Comparison of ENCODE assay signal across 17 cellular contexts in genomic region chr11:123219066-123219697, GRCh38. TPM values are rescaled to one million over a fixed set of nuclear protein-coding genes. Genes with fewer than 3 reads are reported as not detected.
DNase-seq lines count a peak whose midpoint lies in the region; ATAC-seq, FAIRE-seq and TF ChIP-seq lines count a peak whose summit lies in the region.
"Had no signal": no experiment of that assay in that cellular context is flagged by ENCODE, and none has a peak within 500 bp of the region (broad histone marks: within the 10 kb centered on the region; RNA-seq: fewer than 3 reads in every experiment).

No MANE protein-coding gene starts in this region.

- peaks cover 0 to 4% of the 10 kb centered on the region in 2 donors for H3K27me3 ChIP-seq in left lung
- no peaks in the 10 kb centered on the region for H3K27me3 ChIP-seq in transverse colon
- H3K27me3 ChIP-seq: pancreas had no signal

- intact Hi-C loops in left lung (cut with DNase I) (no loop called here), transverse colon (cut with DNase I; ENCODE audit: low total_unique reads) (no loop called here)

- H3K4me1 ChIP-seq in left lung, result peaks cover 0 to 5% of the 10 kb centered on the region in 2 donors
- H3K4me1 ChIP-seq in transverse colon, result peaks cover 6 to 24% (median 12%) of the 10 kb centered on the region in 4 donors
- H3K4me1 ChIP-seq: pancreas had no signal

- peak; percentile 18 for ATAC-seq in left lung
- ATAC-seq: pancreas had no signal

- TF ChIP-seq POLR2A in H54 (IDR thresholded peaks at IDR 0.05; ENCODE audit: low read depth, low read length), result no peak
- no peak for TF ChIP-seq POLR2A in transverse colon (IDR thresholded peaks at IDR 0.05)

- peaks cover 2% of the 10 kb centered on the region for H3K36me3 Mint-ChIP-seq in mesothelial cell of epicardium

- TF ChIP-seq CTCF in WI38 (IDR thresholded peaks at IDR 0.05; ENCODE audit: low read depth, low read length) (no peak), left lung (IDR thresholded peaks at IDR 0.05) (no peak), transverse colon (IDR thresholded peaks at IDR 0.05) (no peak), mesothelial cell of epicardium (IDR thresholded peaks at IDR 0.05; ENCODE audit: unreplicated experiment) (no peak)

- in situ Hi-C loops in transverse colon (cut with MboI; ENCODE audit: low pct_ligation_motif_present in 1 of 4, low pct_unique_long_range_greater_than_20kb in 1 of 4, low sequenced_read_pairs in 3 of 4), result no loop called here

- H3K27ac ChIP-seq in left lung, result no peak overlapping the region
- H3K27ac ChIP-seq in transverse colon, result peak overlapping the region; percentile 41 to 66 (median 52)
- H3K27ac ChIP-seq: dorsolateral prefrontal cortex, pancreas had no signal

- peaks cover 22% of the 10 kb centered on the region for H3K9me3 Mint-ChIP-seq in mesothelial cell of epicardium
- H3K9me3 Mint-ChIP-seq: activated CD4-positive, alpha-beta memory T cell treated with anti-CD3 and anti-CD28 coated beads, Interleukin-2, amount 10 ng/mL, durations not matched to agents 7 days and 5 days had no signal

- 63 to 74% methylated on average over 4 to 9 of the region's 9 CpGs for WGBS in transverse colon (ENCODE audit: low coverage in 1 of 2), 2 donors

- H3K36me3 ChIP-seq in left lung, result no peaks in the 10 kb centered on the region
- no peaks in the 10 kb centered on the region for H3K36me3 ChIP-seq in transverse colon
- H3K36me3 ChIP-seq: pancreas, tibial nerve had no signal

- H3K9me3 ChIP-seq in left lung, result peaks cover 0 to 5% of the 10 kb centered on the region in 2 donors
- H3K9me3 ChIP-seq in transverse colon, result no peaks in the 10 kb centered on the region
- H3K9me3 ChIP-seq: pancreas had no signal

- no peak overlapping the region for H3K4me3 Mint-ChIP-seq in mesothelial cell of epicardium
- H3K4me3 Mint-ChIP-seq: activated CD4-positive, alpha-beta memory T cell treated with anti-CD3 and anti-CD28 coated beads, Interleukin-2, amount 10 ng/mL, durations not matched to agents 7 days and 5 days; CD4-positive, alpha-beta T cell had no signal

- no peak for TF ChIP-seq EP300 in transverse colon (IDR thresholded peaks at IDR 0.05; ENCODE audit: low read depth)

- H3K4me3 ChIP-seq in WI38 (ENCODE audit: low read depth, low read length) (peak overlapping the region; percentile 42), left lung (no peak overlapping the region), transverse colon (no peak overlapping the region)
- H3K4me3 ChIP-seq: dorsolateral prefrontal cortex, pancreas, tibial nerve had no signal

- peaks cover 7% of the 10 kb centered on the region for H3K4me1 Mint-ChIP-seq in mesothelial cell of epicardium
- H3K4me1 Mint-ChIP-seq: activated CD4-positive, alpha-beta memory T cell treated with anti-CD3 and anti-CD28 coated beads, Interleukin-2, amount 10 ng/mL, durations not matched to agents 7 days and 5 days had no signal

- no peak overlapping the region for H3K27ac Mint-ChIP-seq in mesothelial cell of epicardium
- H3K27ac Mint-ChIP-seq: activated CD4-positive, alpha-beta memory T cell treated with anti-CD3 and anti-CD28 coated beads, Interleukin-2, amount 10 ng/mL, durations not matched to agents 7 days and 5 days; activated T-helper 2 cell treated with anti-CD3 and anti-CD28 coated beads, Interferon-gamma antibody, Interleukin-2, Interleukin-4, amounts not matched to agents 10 μg/mL and 5 μg/mL and 100 μg/mL, durations not matched to agents 14 hours and 24 hours and 36 hours; CD4-positive, alpha-beta T cell had no signal

- peak; percentile 95 for FAIRE-seq in H54 (lab: Jason Lieb, UNC)
- FAIRE-seq: GM18507, pancreas had no signal

- no peaks in the 10 kb centered on the region for H3K27me3 Mint-ChIP-seq in mesothelial cell of epicardium (ENCODE audit: low read depth)

- DNase-seq in H54 (ENCODE audit: insufficient read length, low spot score) (peak; percentile 30), left lung (no peak), transverse colon (no peak), mesothelial cell of epicardium (ENCODE audit: low spot score in 2 of 2, unreplicated experiment in 2 of 2) (no peak), NCI-H1092 (lab: John Stamatoyannopoulos, UW) (no peak), NCI-H1436 treated with DMSO at 0.1 percent for 48 hours (lab: John Stamatoyannopoulos, UW) (no peak)
- DNase-seq: activated CD4-positive, alpha-beta memory T cell treated with anti-CD3 and anti-CD28 coated beads, Interleukin-2, amount 10 ng/mL, durations not matched to agents 7 days and 5 days; CD4-positive, alpha-beta T cell; dorsolateral prefrontal cortex; midbrain; NCI-H2107; pancreas had no signal

RNA-seq across cellular contexts. Expression of gene CLMP, which starts 24.1 kb away (rescaled TPM):
- 10 to 100 TPM; 20.4 to 22.5 TPM for total RNA-seq in left lung
- total RNA-seq in transverse colon, result 10 to 100 TPM; 23.6 to 49.4 (median 38.0) TPM
- 16.3 to 18.9 TPM (median 18.0 TPM) in 3 replicates for total RNA-seq in mesothelial cell of epicardium
- total RNA-seq: SK-MEL-5 had no signal

Comparison
In these comparisons a context has a peak if more than half of its experiments do, and no peak if none do; other contexts are left out.
1. H3K27ac ChIP-seq: peak in transverse colon (4 of 4); none in left lung (0 of 2).